8 cellular contexts compared by ENCODE assay signal in the genomic region with DNA sequence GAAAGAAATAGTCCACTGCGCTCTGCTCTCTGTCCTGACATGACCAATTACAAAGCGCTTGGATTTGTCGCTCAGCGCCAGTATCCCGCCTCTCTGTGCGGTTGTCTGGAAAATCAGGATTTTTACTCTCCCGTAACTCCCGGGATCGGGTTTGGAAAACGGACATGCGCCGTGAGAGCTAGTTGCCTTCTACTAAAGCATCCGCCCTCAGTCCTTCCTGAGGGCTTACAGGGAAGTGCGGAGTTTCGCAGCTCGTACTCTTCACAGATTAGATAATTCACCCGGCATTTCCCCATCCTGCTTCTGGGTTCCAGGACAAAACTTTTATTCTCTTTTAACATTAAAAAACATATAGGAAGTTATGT. TPM values are rescaled to one million over a fixed set of nuclear protein-coding genes. Genes with fewer than 3 reads are reported as not detected.
DNase-seq lines count a peak whose midpoint lies in the region; ATAC-seq, FAIRE-seq and TF ChIP-seq lines count a peak whose summit lies in the region.

No MANE protein-coding gene starts in this region.

- no peaks in the 10 kb centered on the region for H3K27me3 Mint-ChIP-seq in astrocyte (ENCODE audit: low read depth, unreplicated experiment)

- H4K20me1 ChIP-seq in astrocyte (ENCODE audit: insufficient read depth, low read length): peaks cover 3% of the 10 kb centered on the region

- H3K4me1 ChIP-seq in astrocyte (ENCODE audit: insufficient read depth, low read length) (peaks cover 10% of the 10 kb centered on the region), vagina (peaks cover 51% of the 10 kb centered on the region)

- H3K27me3 ChIP-seq in astrocyte (ENCODE audit: insufficient read depth, low read length): no peaks in the 10 kb centered on the region
- no peaks in the 10 kb centered on the region for H3K27me3 ChIP-seq in vagina

- peak; percentile 32 for FAIRE-seq in astrocyte (lab: Jason Lieb, UNC)

- peak overlapping the region; percentile 97 for H3K27ac Mint-ChIP-seq in astrocyte (ENCODE audit: unreplicated experiment)

- H3K4me2 ChIP-seq in astrocyte (ENCODE audit: low read length): peak overlapping the region; percentile 94

- intact Hi-C loops in vagina (cut with DNase I): loop anchor here (2.0 kb wide), 1 partner anchor 238 kb away; a partner anchor contains a TSS

- TF ChIP-seq CTCF in GM13977 (IDR thresholded peaks at IDR 0.05; ENCODE audit: extremely low read depth, insufficient read depth, missing control alignments): no peak
- no peak for TF ChIP-seq CTCF in astrocyte (IDR thresholded peaks at IDR 0.05; ENCODE audit: insufficient read depth, low read depth, low read length)
- TF ChIP-seq CTCF in vagina (IDR thresholded peaks at IDR 0.05): peak in 1 of 3 experiments; percentile 13

- no peaks in the 10 kb centered on the region for H3K36me3 Mint-ChIP-seq in astrocyte (ENCODE audit: low read depth, unreplicated experiment)

- peak overlapping the region; percentile 92 for H3K4me3 Mint-ChIP-seq in astrocyte (ENCODE audit: unreplicated experiment)

- peak overlapping the region; percentile 82 for H3K4me3 ChIP-seq in astrocyte (ENCODE audit: insufficient read depth, low read depth, low read length)
- peak overlapping the region; percentile 93 to 94 for H3K4me3 ChIP-seq in vagina

- peak in 1 of 2 donors; percentile 92 for TF ChIP-seq POLR2A in vagina (IDR thresholded peaks at IDR 0.05)

- DNase-seq in GM13977 (ENCODE audit: low spot score) (peak; percentile 69), NCI-H1694 (lab: John Stamatoyannopoulos, UW) (peak; percentile 96), T-helper 2 cell (peak; percentile 22 to 91 (median 67)), astrocyte (ENCODE audit: low read depth) (peak; percentile 99), hepatic stellate cell (ENCODE audit: low spot score) (peak; percentile 89), putamen (ENCODE audit: low spot score) (peak; percentile 99), vagina (ENCODE audit: extremely low spot score in 2 of 2) (peak in 1 of 2 donors; percentile 99)

- H3K9ac ChIP-seq in astrocyte (ENCODE audit: low read length): peak overlapping the region; percentile 91

- in situ Hi-C loops in GM13977 (cut with MboI; ENCODE audit: low pct_unique_long_range_greater_than_20kb, low sequenced_read_pairs, unreplicated experiment): loop anchor here (25.0 kb wide), 1 partner anchor 822 kb away; no protein-coding TSS in a partner anchor

- H3K36me3 ChIP-seq in astrocyte (ENCODE audit: insufficient read depth, low read length): no peaks in the 10 kb centered on the region
- H3K36me3 ChIP-seq in vagina: peaks cover 0 to 7% of the 10 kb centered on the region in 2 donors

- ATAC-seq in HG02884 (IDR thresholded peaks at IDR 0.05; ENCODE audit: unreplicated experiment): peak; percentile 38

- peaks cover 54% of the 10 kb centered on the region for H3K79me2 ChIP-seq in astrocyte (ENCODE audit: insufficient read depth, low read length)

- peaks cover 11% of the 10 kb centered on the region for H3K4me1 Mint-ChIP-seq in astrocyte (ENCODE audit: low read depth, unreplicated experiment)

- H3K9me3 ChIP-seq in astrocyte (ENCODE audit: insufficient read depth, low read depth, low read length) (no peaks in the 10 kb centered on the region), vagina (no peaks in the 10 kb centered on the region)

- H3K9me3 Mint-ChIP-seq in astrocyte (ENCODE audit: unreplicated experiment): no peaks in the 10 kb centered on the region

- H3K27ac ChIP-seq in astrocyte (ENCODE audit: low read depth, low read length): peak overlapping the region; percentile 93
- peak overlapping the region; percentile 92 for H3K27ac ChIP-seq in vagina

- H2AFZ ChIP-seq in astrocyte (ENCODE audit: low read depth, low read length): peak overlapping the region; percentile 92

RNA-seq across cellular contexts. Expression of a gene that starts 0.4 kb away (rescaled TPM):
- total RNA-seq in astrocyte (13.4 and 14.2 TPM in 2 replicates), vagina (12.5 TPM)

RNA-seq across cellular contexts. Expression of a gene that starts 0.7 kb away (rescaled TPM):
- 4.7 and 5.3 TPM in 2 replicates for total RNA-seq in astrocyte
- 4.9 TPM for total RNA-seq in vagina
